26 cellular contexts compared by ENCODE assay signal in genomic region chr17:56074366-56074765, GRCh38.
"Had no signal": no experiment of that assay in that cellular context is flagged by ENCODE, and none has a peak within 500 bp of the region (broad histone marks: within the 10 kb centered on the region; RNA-seq: fewer than 3 reads in every experiment).

No MANE protein-coding gene starts in this region.

- H3K36me3 Mint-ChIP-seq: activated naive CD4-positive, alpha-beta T cell treated with anti-CD3 and anti-CD28 coated beads, Interleukin-2, amount 10 ng/mL, durations not matched to agents 7 days and 5 days; activated naive CD8-positive, alpha-beta T cell treated with anti-CD3 and anti-CD28 coated beads, Interleukin-2, amount 10 ng/mL, durations not matched to agents 7 days and 5 days; naive thymus-derived CD4-positive, alpha-beta T cell had no signal

- H3K27me3 ChIP-seq: brain microvascular endothelial cell, right atrium auricular region, testis, transverse colon had no signal

- H3K4me3 Mint-ChIP-seq: activated CD4-positive, alpha-beta T cell treated with anti-CD3 and anti-CD28 coated beads for 36 hours; activated naive CD4-positive, alpha-beta T cell treated with anti-CD3 and anti-CD28 coated beads, Interleukin-2, amount 10 ng/mL, durations not matched to agents 7 days and 5 days; activated naive CD8-positive, alpha-beta T cell treated with anti-CD3 and anti-CD28 coated beads, Interleukin-2, amount 10 ng/mL, durations not matched to agents 7 days and 5 days; naive thymus-derived CD4-positive, alpha-beta T cell; neural crest cell; T-helper 2 cell treated with Interferon-gamma antibody and Interleukin-4, amounts not matched to agents 5 μg/mL and 100 μg/mL, for 36 hours had no signal

- H3K27ac Mint-ChIP-seq: activated CD4-positive, alpha-beta T cell treated with anti-CD3 and anti-CD28 coated beads for 36 hours; activated naive CD4-positive, alpha-beta T cell treated with anti-CD3 and anti-CD28 coated beads, Interleukin-2, amount 10 ng/mL, durations not matched to agents 7 days and 5 days; activated naive CD8-positive, alpha-beta T cell treated with anti-CD3 and anti-CD28 coated beads, Interleukin-2, amount 10 ng/mL, durations not matched to agents 7 days and 5 days; naive thymus-derived CD4-positive, alpha-beta T cell; T-helper 2 cell treated with Interferon-gamma antibody and Interleukin-4, amounts not matched to agents 5 μg/mL and 100 μg/mL, for 36 hours had no signal

- H3K9me3 Mint-ChIP-seq: T-helper 2 cell treated with Interferon-gamma antibody and Interleukin-4, amounts not matched to agents 5 μg/mL and 100 μg/mL, for 36 hours had no signal

- H3K4me1 ChIP-seq: parathyroid adenoma, right atrium auricular region, testis, transverse colon had no signal

- H3K36me3 ChIP-seq: brain microvascular endothelial cell, right atrium auricular region, transverse colon had no signal

- DNase-seq: activated CD4-positive, alpha-beta T cell treated with anti-CD3 and anti-CD28 coated beads for 36 hours; activated CD4-positive, CD25-positive, alpha-beta regulatory T cell; activated CD8-positive, alpha-beta memory T cell treated with anti-CD3 and anti-CD28 coated beads for 24 hours; activated gamma-delta T cell; activated naive CD4-positive, alpha-beta T cell treated with anti-CD3 and anti-CD28 coated beads, Interleukin-2, amount 10 ng/mL, durations not matched to agents 7 days and 5 days; activated naive CD8-positive, alpha-beta T cell treated with anti-CD3 and anti-CD28 coated beads, Interleukin-2, amount 10 ng/mL, durations not matched to agents 7 days and 5 days; activated T-cell treated with anti-CD3 and anti-CD28 coated beads, Interleukin-2, amount 50 U/mL, for 1 hour; amniotic stem cell; brain microvascular endothelial cell; dorsolateral prefrontal cortex; effector memory CD4-positive, alpha-beta T cell; islet precursor cell; mammary epithelial cell; naive thymus-derived CD4-positive, alpha-beta T cell; occipital lobe; stimulated activated CD4-positive, alpha-beta T cell treated with anti-CD3 and anti-CD28 coated beads, Interleukin-12 subunit alpha, Interleukin-12 subunit beta, amount 100 ng/mL, for 4 hours; stimulated activated CD4-positive, alpha-beta T cell treated with anti-CD3 and anti-CD28 coated beads, Interleukin-4, amount 100 ng/mL, for 1 hour; stimulated activated naive CD8-positive, alpha-beta T cell treated with anti-CD3 and anti-CD28 coated beads, Interleukin-15, Interleukin-2, amounts not matched to agents 100 U/mL and 50 U/mL, for 24 hours; testis; transverse colon had no signal

- H2AFZ ChIP-seq: parathyroid adenoma had no signal

- H3K27ac ChIP-seq: brain microvascular endothelial cell, coronary artery, dorsolateral prefrontal cortex, parathyroid adenoma, right atrium auricular region, skin epidermis, testis, transverse colon had no signal

- ATAC-seq: activated CD4-positive, alpha-beta T cell treated with anti-CD3 and anti-CD28 coated beads for 36 hours; naive thymus-derived CD4-positive, alpha-beta T cell; stimulated activated naive CD8-positive, alpha-beta T cell treated with anti-CD3 and anti-CD28 coated beads, Interleukin-15, Interleukin-2, amounts not matched to agents 100 U/mL and 50 U/mL, for 24 hours had no signal

- H3K9ac ChIP-seq: parathyroid adenoma had no signal

- H3K9me3 ChIP-seq: right atrium auricular region, testis, transverse colon had no signal

- H3K79me2 ChIP-seq: parathyroid adenoma had no signal

- H3K4me3 ChIP-seq: coronary artery, dorsolateral prefrontal cortex, right atrium auricular region, skin epidermis, testis, transverse colon had no signal

- H3K27me3 Mint-ChIP-seq: activated naive CD4-positive, alpha-beta T cell treated with anti-CD3 and anti-CD28 coated beads, Interleukin-2, amount 10 ng/mL, durations not matched to agents 7 days and 5 days had no signal

- H3K4me1 Mint-ChIP-seq: activated CD4-positive, alpha-beta T cell treated with anti-CD3 and anti-CD28 coated beads for 36 hours; activated naive CD4-positive, alpha-beta T cell treated with anti-CD3 and anti-CD28 coated beads, Interleukin-2, amount 10 ng/mL, durations not matched to agents 7 days and 5 days; activated naive CD8-positive, alpha-beta T cell treated with anti-CD3 and anti-CD28 coated beads, Interleukin-2, amount 10 ng/mL, durations not matched to agents 7 days and 5 days; naive thymus-derived CD4-positive, alpha-beta T cell; neural crest cell had no signal
